ENCODE assay signal across 14 cellular contexts in the genomic region with DNA sequence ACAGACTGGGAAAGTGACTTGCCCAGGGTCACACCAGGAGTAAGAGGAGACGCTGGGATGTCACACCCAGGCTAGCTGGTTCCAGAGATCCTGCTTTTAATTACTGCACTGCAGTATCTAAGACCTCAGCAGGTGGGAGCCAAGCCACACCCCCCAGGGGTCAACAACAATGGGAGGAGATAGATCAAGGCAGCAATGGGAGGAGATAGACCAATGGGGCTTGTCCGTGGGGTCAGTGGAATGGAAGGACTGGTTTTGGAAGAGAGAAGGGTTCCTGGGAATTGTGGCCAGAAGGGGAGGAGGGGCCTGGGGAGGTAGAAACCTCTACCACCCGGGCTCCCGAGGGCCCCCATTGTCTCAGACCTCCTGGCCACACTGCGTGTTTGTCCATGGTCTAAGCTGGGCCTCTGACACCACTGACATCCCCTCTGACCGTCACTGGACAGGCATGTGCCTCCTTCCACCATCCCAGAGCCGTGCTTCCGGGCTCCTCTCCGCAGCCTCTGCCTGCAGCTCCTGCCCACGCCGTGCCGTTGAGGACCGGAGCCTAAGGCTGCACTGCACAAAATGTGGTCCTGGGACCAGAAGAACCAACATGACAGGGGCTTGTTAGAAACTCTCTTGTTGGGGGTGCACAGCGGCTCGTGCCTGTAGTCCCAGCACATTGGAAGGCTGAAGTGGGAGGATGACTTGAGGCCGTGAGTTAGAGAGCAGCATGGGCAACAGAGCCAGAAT.
"Had no signal": no experiment of that assay in that cellular context is flagged by ENCODE, and none has a peak within 500 bp of the region (broad histone marks: within the 10 kb centered on the region; RNA-seq: fewer than 3 reads in every experiment).

No MANE protein-coding gene starts in this region.

- H3K4me3 ChIP-seq: thyroid gland, vagina had no signal

- H3K27me3 ChIP-seq: thyroid gland, vagina had no signal

- H3K36me3 ChIP-seq: thyroid gland, vagina had no signal

- DNase-seq: activated CD4-positive, alpha-beta T cell treated with anti-CD3 and anti-CD28 coated beads, Interleukin-2, amount 10 ng/mL, durations not matched to agents 24 days and 14 days; activated CD4-positive, CD25-positive, alpha-beta regulatory T cell; activated CD8-positive, alpha-beta memory T cell treated with anti-CD3 and anti-CD28 coated beads for 24 hours; activated naive CD4-positive, alpha-beta T cell; dermis blood vessel endothelial cell; effector memory CD8-positive, alpha-beta T cell; left cardiac atrium; mammary epithelial cell; naive thymus-derived CD4-positive, alpha-beta T cell; nucleus accumbens; stimulated activated CD4-positive, alpha-beta T cell treated with anti-CD3 and anti-CD28 coated beads, Interleukin-2, amount 100 ng/mL, for 48 hours; stimulated activated naive B cell treated with anti-CD40 and anti-IgM and Interleukin-4, amounts not matched to agents 10 μg/mL and 1 μg/mL and 100 μg/mL, for 72 hours; thyroid gland had no signal

- H3K27ac ChIP-seq: thyroid gland, vagina had no signal

- ATAC-seq: effector memory CD8-positive, alpha-beta T cell; left cardiac atrium; naive thymus-derived CD4-positive, alpha-beta T cell; stimulated activated naive B cell treated with anti-CD40 and anti-IgM and Interleukin-4, amounts not matched to agents 10 μg/mL and 1 μg/mL and 100 μg/mL, for 72 hours had no signal

- H3K4me1 ChIP-seq: thyroid gland, vagina had no signal

- H3K9me3 ChIP-seq: thyroid gland, vagina had no signal
